ENCODE assay signal across 25 cellular contexts in the genomic region with DNA sequence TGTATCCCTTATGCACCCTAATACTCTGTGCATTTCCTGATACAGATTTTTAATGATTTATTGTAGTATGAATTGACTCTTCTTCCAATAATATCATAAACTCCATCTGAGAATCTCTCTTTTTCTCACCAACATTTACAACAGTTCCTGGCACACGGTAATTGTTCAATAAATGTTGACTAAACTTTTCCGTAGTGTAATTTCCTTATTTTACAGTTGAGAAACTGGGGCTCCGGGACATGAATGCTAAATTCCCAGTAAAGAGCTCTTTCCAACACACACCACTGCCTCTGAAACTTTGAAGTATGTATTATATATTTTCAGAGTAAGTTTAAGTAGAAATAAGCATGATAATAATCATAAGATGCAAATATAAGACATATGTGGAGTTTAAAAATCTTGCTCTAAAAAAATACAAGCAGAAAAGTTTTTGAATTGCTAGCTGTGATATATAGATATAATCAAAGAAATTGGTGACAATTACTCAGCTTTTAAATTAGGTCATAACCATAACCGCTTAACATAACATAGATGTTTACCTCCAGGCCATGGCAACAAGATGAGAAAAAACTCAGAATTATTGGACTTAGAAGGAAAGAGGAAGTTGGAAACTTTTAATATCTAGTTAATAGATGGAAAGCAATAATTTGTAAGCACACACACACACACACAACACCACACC. TPM values are rescaled to one million over a fixed set of nuclear protein-coding genes. Genes with fewer than 3 reads are reported as not detected.
DNase-seq lines count a peak whose midpoint lies in the region; ATAC-seq and TF ChIP-seq lines count a peak whose summit lies in the region.
"Had no signal": no experiment of that assay in that cellular context is flagged by ENCODE, and none has a peak within 500 bp of the region (broad histone marks: within the 10 kb centered on the region; RNA-seq: fewer than 3 reads in every experiment).

No MANE protein-coding gene starts in this region.

- ATAC-seq in Panc1 (peak; percentile 82), foreskin keratinocyte (peak; percentile 88)
- ATAC-seq: lower lobe of right lung; stimulated activated naive CD8-positive, alpha-beta T cell treated with anti-CD3 and anti-CD28 coated beads, Interleukin-15, amount 100 ng/mL, for 72 hours had no signal

- H3K4me1 ChIP-seq in ACC112 (ENCODE audit: control insufficient read depth, insufficient read depth, low read length, unreplicated experiment) = peaks cover 24% of the 10 kb centered on the region
- no peaks in the 10 kb centered on the region for H3K4me1 ChIP-seq in Panc1 (ENCODE audit: control insufficient read depth, insufficient read depth, low read length)
- peaks cover 31% of the 10 kb centered on the region for H3K4me1 ChIP-seq in foreskin keratinocyte
- H3K4me1 ChIP-seq in PC-9 (replicated peaks; ENCODE audit: insufficient read depth) = no peaks in the 10 kb centered on the region
- H3K4me1 ChIP-seq: thyroid gland had no signal

- H3K36me3 Mint-ChIP-seq in activated T-helper 2 cell treated with anti-CD3 and anti-CD28 coated beads, Interferon-gamma antibody, Interleukin-2, Interleukin-4, amounts not matched to agents 10 μg/mL and 5 μg/mL and 100 μg/mL, durations not matched to agents 14 hours and 24 hours and 36 hours (ENCODE audit: low read depth) = no peaks in the 10 kb centered on the region

- peaks cover 8% of the 10 kb centered on the region; the same call in 1 of the 2 replicates for H3K9me3 ChIP-seq in Panc1 (ENCODE audit: control insufficient read depth, insufficient read depth, low read depth, low read length)
- H3K9me3 ChIP-seq in PC-9 (ENCODE audit: insufficient read depth, low read depth) = peaks cover 3% of the 10 kb centered on the region; the same call in 1 of the 2 replicates
- H3K9me3 ChIP-seq: lower lobe of right lung, sigmoid colon, thyroid gland had no signal

- peaks cover 4% of the 10 kb centered on the region for H3K4me1 Mint-ChIP-seq in activated T-helper 2 cell treated with anti-CD3 and anti-CD28 coated beads, Interferon-gamma antibody, Interleukin-2, Interleukin-4, amounts not matched to agents 10 μg/mL and 5 μg/mL and 100 μg/mL, durations not matched to agents 14 hours and 24 hours and 36 hours (ENCODE audit: low read depth)
- H3K4me1 Mint-ChIP-seq: activated B cell treated with CpG ODN at 0.5 μM for 24 hours had no signal

- H3K79me2 ChIP-seq in ACC112 (ENCODE audit: control insufficient read depth, insufficient read depth, low read length, unreplicated experiment) = no peaks in the 10 kb centered on the region
- H3K79me2 ChIP-seq in PC-9 (ENCODE audit: low read depth) = no peaks in the 10 kb centered on the region

- intact Hi-C loops in Panc1 (cut with micrococcal nuclease; ENCODE audit: unreplicated experiment) = no loop called here
- intact Hi-C loops in activated T-helper 2 cell treated with anti-CD3 and anti-CD28 coated beads, Interferon-gamma antibody, Interleukin-2, Interleukin-4, amounts not matched to agents 10 μg/mL and 5 μg/mL and 100 μg/mL, durations not matched to agents 14 hours and 24 hours and 36 hours (cut with micrococcal nuclease) = no loop called here
- intact Hi-C loops in PC-9 (cut with micrococcal nuclease; ENCODE audit: unreplicated experiment) = no loop called here

- H3K36me3 ChIP-seq in ACC112 (ENCODE audit: insufficient read depth, low read length) = no peaks in the 10 kb centered on the region
- H3K36me3 ChIP-seq in Panc1 (ENCODE audit: control insufficient read depth, insufficient read depth, low read length) = no peaks in the 10 kb centered on the region
- no peaks in the 10 kb centered on the region for H3K36me3 ChIP-seq in PC-9 (ENCODE audit: low read depth)
- H3K36me3 ChIP-seq: cardiac muscle cell, lower lobe of right lung, sigmoid colon, thyroid gland had no signal

- H3K27ac ChIP-seq in ACC112 (ENCODE audit: low read depth, low read length) = peak overlapping the region; percentile 16; the same call in 1 of the 2 replicates
- H3K27ac ChIP-seq in Panc1 (ENCODE audit: low read length) = no peak overlapping the region; the same call in 1 of the 2 replicates
- peak overlapping the region; percentile 2 for H3K27ac ChIP-seq in foreskin keratinocyte
- no peak overlapping the region for H3K27ac ChIP-seq in PC-9
- H3K27ac ChIP-seq: cardiac muscle cell, lower lobe of right lung, sigmoid colon, thyroid gland had no signal

- H3K9me3 Mint-ChIP-seq in activated T-helper 2 cell treated with anti-CD3 and anti-CD28 coated beads, Interferon-gamma antibody, Interleukin-2, Interleukin-4, amounts not matched to agents 10 μg/mL and 5 μg/mL and 100 μg/mL, durations not matched to agents 14 hours and 24 hours and 36 hours = peaks cover under 1% of the 10 kb centered on the region
- H3K9me3 Mint-ChIP-seq: activated B cell treated with CpG ODN at 0.5 μM for 24 hours had no signal

- H3K9me2 ChIP-seq in PC-9 (ENCODE audit: insufficient read depth) = no peaks in the 10 kb centered on the region

- CTCF ChIA-PET in Panc1 (lab: Charles Lee) (no interaction called here), PC-9 (lab: Charles Lee) (no interaction called here)

- no peak overlapping the region for H2AFZ ChIP-seq in ACC112 (ENCODE audit: low read length, unreplicated experiment)
- no peak overlapping the region for H2AFZ ChIP-seq in PC-9

- H4K20me1 ChIP-seq in PC-9 (ENCODE audit: insufficient read depth) = no peaks in the 10 kb centered on the region

- H3K27me3 ChIP-seq in ACC112 (ENCODE audit: insufficient read depth, low read length) = no peaks in the 10 kb centered on the region
- H3K27me3 ChIP-seq in Panc1 (ENCODE audit: control insufficient read depth, insufficient read depth, low read length) = no peaks in the 10 kb centered on the region
- H3K27me3 ChIP-seq in foreskin keratinocyte = no peaks in the 10 kb centered on the region
- no peaks in the 10 kb centered on the region for H3K27me3 ChIP-seq in PC-9 (ENCODE audit: insufficient read depth, low read depth)
- H3K27me3 ChIP-seq: cardiac muscle cell, sigmoid colon, thyroid gland had no signal

- POLR2A ChIA-PET in Panc1 (lab: Charles Lee) = interaction anchor here (1.3 kb wide), 1 partner anchor 28 kb away, joined by 3 read pairs; the partner anchor contains the start of gene ANTXR2
- POLR2A ChIA-PET in PC-9 (lab: Charles Lee; ENCODE audit: unreplicated experiment) = no interaction called here

- in situ Hi-C loops in Panc1 (cut with HindIII; ENCODE audit: low pct_unique_long_range_greater_than_20kb, low sequenced_read_pairs) = no loop called here

- no peak overlapping the region for H3K4me2 ChIP-seq in PC-9

- DNase-seq in CD1c-positive myeloid dendritic cell (ENCODE audit: extremely low spot score) (peak; percentile 48), Panc1 (ENCODE audit: low read depth, low spot score) (no peak), foreskin keratinocyte (peak; percentile 50 to 80), anterior cingulate cortex (lab: John Stamatoyannopoulos, UW) (no peak), PC-9 (no peak)
- DNase-seq in activated T-helper 2 cell treated with anti-CD3 and anti-CD28 coated beads, Interferon-gamma antibody, Interleukin-2, Interleukin-4, amounts not matched to agents 10 μg/mL and 5 μg/mL and 100 μg/mL, durations not matched to agents 14 hours and 24 hours and 36 hours (ENCODE audit: low spot score) = no peak
- DNase-seq: activated B cell treated with CpG ODN at 0.5 μM for 24 hours; activated CD4-positive, alpha-beta T cell treated with anti-CD3 and anti-CD28 coated beads, Interleukin-2, amount 50 U/mL, for 48 hours; activated CD8-positive, alpha-beta memory T cell treated with anti-CD3 and anti-CD28 coated beads, Interleukin-2, amount 50 U/mL, for 48 hours; activated gamma-delta T cell treated with Interleukin-2 at 50 U/mL for 16 hours; amygdala; CD4-positive, alpha-beta T cell; cortex of kidney; DMS153; Karpas-422; lower lobe of right lung; NCI-H1092; NCI-H1930; sigmoid colon; stimulated activated naive CD8-positive, alpha-beta T cell treated with anti-CD3 and anti-CD28 coated beads, Interleukin-15, amount 100 ng/mL, for 72 hours; T-helper 9 cell; thyroid gland had no signal

- H3K4me3 Mint-ChIP-seq in activated T-helper 2 cell treated with anti-CD3 and anti-CD28 coated beads, Interferon-gamma antibody, Interleukin-2, Interleukin-4, amounts not matched to agents 10 μg/mL and 5 μg/mL and 100 μg/mL, durations not matched to agents 14 hours and 24 hours and 36 hours (ENCODE audit: low read depth) = no peak overlapping the region
- H3K4me3 Mint-ChIP-seq: activated B cell treated with CpG ODN at 0.5 μM for 24 hours; CD4-positive, alpha-beta T cell; stimulated activated naive CD8-positive, alpha-beta T cell treated with anti-CD3 and anti-CD28 coated beads, Interleukin-15, amount 100 ng/mL, for 72 hours had no signal

- H3F3A ChIP-seq in PC-9 (ENCODE audit: insufficient read depth, low read depth) = no peaks in the 10 kb centered on the region

- no TSS peak for BruUV-seq in Panc1 (replicated peaks; lab: Mats Ljungman, UMichigan)
- BruUV-seq in PC-9 (replicated peaks; lab: Mats Ljungman, UMichigan) = no TSS peak

- TF ChIP-seq CTCF in Panc1 (IDR thresholded peaks at IDR 0.05) (no peak), foreskin keratinocyte (conservative IDR thresholded peaks at IDR 0.05) (no peak), PC-9 (conservative IDR thresholded peaks at IDR 0.05) (no peak)

- H3K27ac Mint-ChIP-seq in activated T-helper 2 cell treated with anti-CD3 and anti-CD28 coated beads, Interferon-gamma antibody, Interleukin-2, Interleukin-4, amounts not matched to agents 10 μg/mL and 5 μg/mL and 100 μg/mL, durations not matched to agents 14 hours and 24 hours and 36 hours = no peak overlapping the region
- H3K27ac Mint-ChIP-seq: activated B cell treated with CpG ODN at 0.5 μM for 24 hours; CD4-positive, alpha-beta T cell; progenitor cell of endocrine pancreas; stimulated activated naive CD8-positive, alpha-beta T cell treated with anti-CD3 and anti-CD28 coated beads, Interleukin-15, amount 100 ng/mL, for 72 hours had no signal

- peaks cover 22% of the 10 kb centered on the region for H3K27me3 Mint-ChIP-seq in activated T-helper 2 cell treated with anti-CD3 and anti-CD28 coated beads, Interferon-gamma antibody, Interleukin-2, Interleukin-4, amounts not matched to agents 10 μg/mL and 5 μg/mL and 100 μg/mL, durations not matched to agents 14 hours and 24 hours and 36 hours (ENCODE audit: low read depth)
- H3K27me3 Mint-ChIP-seq: progenitor cell of endocrine pancreas had no signal

- H3K4me3 ChIP-seq in ACC112 (ENCODE audit: low read depth, low read length) = no peak overlapping the region
- no peak overlapping the region for H3K4me3 ChIP-seq in Panc1 (ENCODE audit: low read depth in 2 of 2, low read length in 2 of 2)
- H3K4me3 ChIP-seq in PC-9 = no peak overlapping the region
- H3K4me3 ChIP-seq: cardiac muscle cell, lower lobe of right lung, sigmoid colon, thyroid gland had no signal

RNA-seq across cellular contexts. Expression of gene ANTXR2, which starts 28.2 kb away (rescaled TPM):
- total RNA-seq in Panc1 (2021; ENCODE audit: unreplicated experiment) = 27.8 TPM
- polyA plus RNA-seq in Panc1 (2012; ENCODE audit: insufficient read length) = 14.8 TPM
- total RNA-seq in foreskin keratinocyte = 161 and 169 TPM in 2 replicates
- polyA plus RNA-seq in foreskin keratinocyte = 60.6 and 70.3 TPM in 2 replicates
- 3.2 and 3.6 TPM in 2 replicates for total RNA-seq in activated T-helper 2 cell treated with anti-CD3 and anti-CD28 coated beads, Interferon-gamma antibody, Interleukin-2, Interleukin-4, amounts not matched to agents 10 μg/mL and 5 μg/mL and 100 μg/mL, durations not matched to agents 14 hours and 24 hours and 36 hours
- 2.0 and 3.0 TPM in 2 replicates for total RNA-seq in PC-9 (2021)

Comparison
In these comparisons a context has a peak if more than half of its experiments do, and no peak if none do; other contexts are left out.
1. H3K27ac ChIP-seq: peak in ACC112 (single experiment) and foreskin keratinocyte (single experiment); none in Panc1 (single experiment) and PC-9 (single experiment).
2. DNase-seq: peak in CD1c-positive myeloid dendritic cell (single experiment) and foreskin keratinocyte (2 of 2); none in Panc1 (single experiment), anterior cingulate cortex (0 of 58), activated T-helper 2 cell treated with anti-CD3 and anti-CD28 coated beads, Interferon-gamma antibody, Interleukin-2, Interleukin-4, amounts not matched to agents 10 μg/mL and 5 μg/mL and 100 μg/mL, durations not matched to agents 14 hours and 24 hours and 36 hours (single experiment) and PC-9 (0 of 2).